ENCODE assay signal across 15 cellular contexts in the genomic region with DNA sequence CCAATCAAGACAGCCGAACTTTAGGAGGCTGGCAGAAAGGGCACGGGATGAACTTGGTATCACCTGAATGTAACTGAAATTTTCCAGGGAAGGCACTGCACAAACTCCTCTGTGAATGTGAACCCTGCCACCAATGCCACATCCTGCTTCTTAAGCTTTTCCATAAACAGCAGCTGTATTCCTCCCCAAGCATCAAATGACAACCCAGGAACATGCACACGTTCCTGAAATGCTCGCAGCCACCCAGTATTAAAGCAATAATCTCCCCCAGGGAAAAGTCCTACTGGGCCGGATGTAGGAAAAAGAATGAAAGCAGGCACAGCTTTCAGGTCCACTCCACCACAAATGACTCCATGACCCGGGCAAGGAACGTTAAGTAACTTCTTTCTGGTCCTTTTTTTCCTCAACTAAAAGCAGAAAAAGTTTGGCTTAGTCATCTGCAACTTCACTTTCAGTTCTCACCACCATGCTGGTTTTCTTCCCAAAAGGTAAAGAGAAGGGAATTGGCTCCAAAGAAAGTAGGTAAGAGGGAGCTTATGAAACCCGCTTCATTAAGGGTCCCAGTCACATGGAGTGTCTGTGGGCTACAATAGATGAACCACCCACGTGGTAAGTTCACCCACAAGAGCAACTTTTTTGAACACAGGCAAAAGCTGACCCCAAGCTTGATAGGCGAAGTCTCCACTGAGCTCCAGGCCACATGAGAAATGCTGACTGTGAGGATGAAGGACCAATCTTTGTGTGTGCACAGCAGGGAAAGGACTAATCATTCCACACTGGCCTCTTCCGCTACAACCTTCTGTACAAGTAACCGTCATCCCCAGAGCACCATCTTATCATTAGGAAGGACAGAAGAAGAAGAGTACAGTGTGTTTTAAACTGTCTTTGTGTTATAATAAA.
DNase-seq lines count a peak whose midpoint lies in the region; ATAC-seq and TF ChIP-seq lines count a peak whose summit lies in the region.
"Had no signal": no experiment of that assay in that cellular context is flagged by ENCODE, and none has a peak within 500 bp of the region (broad histone marks: within the 10 kb centered on the region; RNA-seq: fewer than 3 reads in every experiment).

No MANE protein-coding gene starts in this region.

- no peaks in the 10 kb centered on the region for H4K20me1 ChIP-seq in PC-9 (ENCODE audit: insufficient read depth)

- no peaks in the 10 kb centered on the region for H3K9me2 ChIP-seq in PC-9 (ENCODE audit: insufficient read depth)

- 65 to 73% methylated on average over 5 to 12 of the region's 12 CpGs for WGBS in transverse colon (ENCODE audit: low coverage in 1 of 2), 2 donors

- H3K27me3 ChIP-seq in PC-9 (ENCODE audit: insufficient read depth, low read depth), result no peaks in the 10 kb centered on the region
- no peaks in the 10 kb centered on the region for H3K27me3 ChIP-seq in effector memory CD4-positive, alpha-beta T cell (replicated peaks; ENCODE audit: control insufficient read depth, insufficient read depth, low read length, poor library complexity, severe bottlenecking)
- H3K27me3 ChIP-seq in transverse colon, result no peaks in the 10 kb centered on the region

- no peaks in the 10 kb centered on the region for H3K27me3 Mint-ChIP-seq in stimulated activated naive B cell treated with anti-CD40 and anti-IgM and Interleukin-4, amounts not matched to agents 10 μg/mL and 1 μg/mL and 100 μg/mL, for 72 hours

- H3K27ac Mint-ChIP-seq in stimulated activated naive B cell treated with anti-CD40 and anti-IgM and Interleukin-4, amounts not matched to agents 10 μg/mL and 1 μg/mL and 100 μg/mL, for 72 hours, result peak overlapping the region; percentile 75

- intact Hi-C loops in PC-9 (cut with micrococcal nuclease; ENCODE audit: unreplicated experiment) (no loop called here), transverse colon (cut with DNase I; ENCODE audit: low total_unique reads) (loop anchor here (5.0 kb wide), 1 partner anchor 72 kb away; no protein-coding TSS in a partner anchor)

- peaks cover 40% of the 10 kb centered on the region for H3K79me2 ChIP-seq in PC-9 (ENCODE audit: low read depth)

- no peak for TF ChIP-seq EP300 in transverse colon (IDR thresholded peaks at IDR 0.05; ENCODE audit: low read depth)

- H3K4me3 ChIP-seq in PC-9 (peak overlapping the region; percentile 33; the same call in 1 of the 2 replicates), transverse colon (no peak overlapping the region)
- peak overlapping the region; percentile 7 for H3K4me3 ChIP-seq in effector memory CD4-positive, alpha-beta T cell (ENCODE audit: insufficient read depth, low read depth, low read length, poor library complexity, severe bottlenecking)

- peaks cover 30% of the 10 kb centered on the region for H3F3A ChIP-seq in PC-9 (ENCODE audit: insufficient read depth, low read depth)

- no peak for ATAC-seq in stimulated activated naive B cell treated with anti-CD40 and anti-IgM and Interleukin-4, amounts not matched to agents 10 μg/mL and 1 μg/mL and 100 μg/mL, for 72 hours (replicated peaks)
- ATAC-seq in GM18858 (IDR thresholded peaks at IDR 0.05; ENCODE audit: unreplicated experiment) (no peak), HG03342 (IDR thresholded peaks at IDR 0.05; ENCODE audit: unreplicated experiment) (no peak)
- ATAC-seq: left colon had no signal

- H3K4me1 ChIP-seq in PC-9 (replicated peaks; ENCODE audit: insufficient read depth), result peaks cover 55% of the 10 kb centered on the region
- H3K4me1 ChIP-seq in effector memory CD4-positive, alpha-beta T cell (ENCODE audit: control insufficient read depth, insufficient read depth, low read length, poor library complexity, severe bottlenecking), result peaks cover 76% of the 10 kb centered on the region
- H3K4me1 ChIP-seq in transverse colon, result peaks cover 14 to 66% (median 23%) of the 10 kb centered on the region in 4 donors

- H3K4me2 ChIP-seq in PC-9, result peak overlapping the region; percentile 73

- H3K36me3 ChIP-seq in PC-9 (ENCODE audit: low read depth) (no peaks in the 10 kb centered on the region), transverse colon (no peaks in the 10 kb centered on the region)
- H3K36me3 ChIP-seq in effector memory CD4-positive, alpha-beta T cell (ENCODE audit: control insufficient read depth, insufficient read depth, low read length), result no peaks in the 10 kb centered on the region

- no peak overlapping the region for H2AFZ ChIP-seq in PC-9

- H3K4me1 Mint-ChIP-seq in stimulated activated naive B cell treated with anti-CD40 and anti-IgM and Interleukin-4, amounts not matched to agents 10 μg/mL and 1 μg/mL and 100 μg/mL, for 72 hours, result peaks cover 49 to 91% of the 10 kb centered on the region in 2 donors

- peaks cover 6 to 26% of the 10 kb centered on the region in 2 donors for H3K36me3 Mint-ChIP-seq in stimulated activated naive B cell treated with anti-CD40 and anti-IgM and Interleukin-4, amounts not matched to agents 10 μg/mL and 1 μg/mL and 100 μg/mL, for 72 hours

- no peak for TF ChIP-seq POLR2A in transverse colon (IDR thresholded peaks at IDR 0.05)

- peak; percentile 60 for DNase-seq in activated effector memory CD4-positive, alpha-beta T cell treated with anti-CD3 and anti-CD28 coated beads, Interleukin-2, amount 50 U/mL, for 16 hours
- no peak for DNase-seq in activated effector memory CD4-positive, alpha-beta T cell treated with Interleukin-2 at 50 U/mL for 16 hours
- DNase-seq in PC-9 (no peak), transverse colon (no peak)
- no peak for DNase-seq in effector memory CD4-positive, alpha-beta T cell
- DNase-seq in stimulated activated naive B cell treated with anti-CD40 and anti-IgM and Interleukin-4, amounts not matched to agents 10 μg/mL and 1 μg/mL and 100 μg/mL, for 72 hours, result no peak
- DNase-seq: activated CD4-positive, alpha-beta T cell treated with anti-CD3 and anti-CD28 coated beads, Interleukin-2, amount 50 U/mL, for 4 hours; DMS79; effector CD8-positive, alpha-beta T cell; left colon; NK-92 treated with Interleukin-12 subunit alpha and Interleukin-12 subunit beta, amount 100 ng/mL, for 24 hours; nucleus accumbens; stimulated activated CD4-positive, alpha-beta T cell treated with anti-CD3 and anti-CD28 coated beads, Interleukin-12 subunit alpha, Interleukin-12 subunit beta, amount 100 ng/mL, for 4 hours had no signal

- H3K9me3 ChIP-seq in PC-9 (ENCODE audit: insufficient read depth, low read depth) (no peaks in the 10 kb centered on the region), transverse colon (no peaks in the 10 kb centered on the region)
- no peaks in the 10 kb centered on the region for H3K9me3 ChIP-seq in effector memory CD4-positive, alpha-beta T cell (ENCODE audit: control insufficient read depth, low read length)

- peak overlapping the region; percentile 96 for H3K27ac ChIP-seq in PC-9
- H3K27ac ChIP-seq in effector memory CD4-positive, alpha-beta T cell (ENCODE audit: insufficient read depth, low read length, poor library complexity, severe bottlenecking), result peak overlapping the region; percentile 90
- H3K27ac ChIP-seq in transverse colon, result peak overlapping the region in 1 of 4 donors; percentile 36

- peak overlapping the region; percentile 47 to 74 for H3K4me3 Mint-ChIP-seq in stimulated activated naive B cell treated with anti-CD40 and anti-IgM and Interleukin-4, amounts not matched to agents 10 μg/mL and 1 μg/mL and 100 μg/mL, for 72 hours

- CTCF ChIA-PET in PC-9 (lab: Charles Lee), result no interaction called here

- BruUV-seq in PC-9 (replicated peaks; lab: Mats Ljungman, UMichigan), result no TSS peak

- POLR2A ChIA-PET in PC-9 (lab: Charles Lee; ENCODE audit: unreplicated experiment), result no interaction called here

- in situ Hi-C loops in transverse colon (cut with MboI; ENCODE audit: low pct_ligation_motif_present in 1 of 4, low pct_unique_long_range_greater_than_20kb in 1 of 4, low sequenced_read_pairs in 3 of 4), result no loop called here

- TF ChIP-seq CTCF in PC-9 (conservative IDR thresholded peaks at IDR 0.05), result no peak
- TF ChIP-seq CTCF in transverse colon (IDR thresholded peaks at IDR 0.05), result no peak

- peaks cover 0 to 2% of the 10 kb centered on the region in 2 donors for H3K9me3 Mint-ChIP-seq in stimulated activated naive B cell treated with anti-CD40 and anti-IgM and Interleukin-4, amounts not matched to agents 10 μg/mL and 1 μg/mL and 100 μg/mL, for 72 hours

Comparison
In these comparisons a context has a peak if more than half of its experiments do, and no peak if none do; other contexts are left out.
1. H3K4me3 ChIP-seq: peak in PC-9 (single experiment) and effector memory CD4-positive, alpha-beta T cell (single experiment); none in transverse colon (0 of 4).